1 cellular context compared by ENCODE assay signal in the genomic region with DNA sequence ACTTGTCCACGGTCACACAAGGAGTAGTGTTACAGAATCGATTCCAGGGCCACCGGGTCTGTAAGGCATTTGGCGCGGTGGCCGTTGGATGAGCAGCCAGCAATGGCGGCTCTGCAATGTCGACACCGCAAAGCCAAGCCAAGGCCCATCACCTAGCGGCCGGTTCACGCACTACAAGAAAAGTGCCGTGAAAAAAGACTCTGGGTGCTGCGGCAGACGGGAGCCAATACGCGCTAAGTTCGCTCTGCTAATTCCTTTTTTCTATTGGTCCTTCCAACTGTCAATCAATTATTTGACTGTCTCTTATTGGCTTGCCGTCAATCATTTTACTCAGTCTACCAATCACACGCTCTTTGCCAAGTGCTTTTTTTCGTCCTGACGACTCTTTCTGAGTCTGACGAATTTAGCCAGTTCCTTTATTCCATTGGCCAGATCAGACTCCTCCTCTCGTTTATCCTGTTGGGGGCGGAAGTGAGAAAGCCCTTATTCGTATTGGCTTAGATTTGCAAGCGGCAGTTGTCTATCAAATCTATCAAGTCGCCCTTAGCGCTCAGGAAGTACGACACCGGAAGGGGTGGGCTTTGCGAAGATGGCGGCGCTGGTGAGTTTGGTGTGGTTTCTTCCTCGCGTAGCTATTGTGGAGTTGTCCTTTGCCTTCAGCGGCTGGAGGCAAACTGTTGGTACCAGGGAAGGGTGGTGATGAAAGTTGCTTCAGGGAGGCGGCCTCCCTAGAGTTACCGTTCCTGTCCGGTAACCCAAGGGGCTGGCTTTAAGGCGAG.
TF ChIP-seq lines count a peak whose summit lies in the region.

A gene with protein sequence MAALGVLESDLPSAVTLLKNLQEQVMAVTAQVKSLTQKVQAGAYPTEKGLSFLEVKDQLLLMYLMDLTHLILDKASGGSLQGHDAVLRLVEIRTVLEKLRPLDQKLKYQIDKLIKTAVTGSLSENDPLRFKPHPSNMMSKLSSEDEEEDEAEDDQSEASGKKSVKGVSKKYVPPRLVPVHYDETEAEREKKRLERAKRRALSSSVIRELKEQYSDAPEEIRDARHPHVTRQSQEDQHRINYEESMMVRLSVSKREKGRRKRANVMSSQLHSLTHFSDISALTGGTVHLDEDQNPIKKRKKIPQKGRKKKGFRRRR (plus strand): TSS at position 577 of the 779 bp plus-strand sequence. CDS start 13 bp downstream, at position 590.

TF ChIP-seq in H1, 55 proteins besides CTCF, POLR2A, EP300 and RAD21 (continues in another document):
- TF ChIP-seq RFX5 (IDR thresholded peaks at IDR 0.05; ENCODE audit: borderline replicate concordance, low read depth, low read length) (peak; percentile 74; the same call in 1 of the 2 replicates), GABPA (IDR thresholded peaks at IDR 0.05; ENCODE audit: borderline replicate concordance, insufficient read depth, low read length) (peak; percentile 97), SRF (IDR thresholded peaks at IDR 0.05; ENCODE audit: low read depth, low read length) (peak; percentile 45; the same call in 1 of the 2 replicates), SP2 (IDR thresholded peaks at IDR 0.05; ENCODE audit: low read length) (peak; percentile 93), KDM4A (IDR thresholded peaks at IDR 0.05; ENCODE audit: low read depth, low read length, severe bottlenecking) (peak; percentile 83), SIN3A (conservative IDR thresholded peaks at IDR 0.05 in 1 of 2, IDR thresholded peaks at IDR 0.05 in 1 of 2; ENCODE audit: low read depth in 1 of 2, low read length in 2 of 2) (peak in 1 of 2 experiments; percentile 63; a peak in 2 of 4 replicates), EZH2 (IDR thresholded peaks at IDR 0.05; ENCODE audit: low read depth, low read length, severe bottlenecking) (no peak), RBBP5 (IDR thresholded peaks at IDR 0.05; ENCODE audit: borderline replicate concordance, low read depth, low read length) (no peak), KDM1A (IDR thresholded peaks at IDR 0.05; ENCODE audit: borderline replicate concordance, low read length) (no peak), HDAC6 (IDR thresholded peaks at IDR 0.05; ENCODE audit: low read depth, low read length) (no peak), FOSL1 (IDR thresholded peaks at IDR 0.05; ENCODE audit: insufficient read depth, low read depth, low read length) (no peak), TCF12 (IDR thresholded peaks at IDR 0.05; ENCODE audit: low read depth, low read length) (no peak), MAFK (IDR thresholded peaks at IDR 0.05; ENCODE audit: low read depth, low read length) (no peak), SP4 (IDR thresholded peaks at IDR 0.05; ENCODE audit: low read length) (peak; percentile 20; the same call in 1 of the 2 replicates), YY1 (IDR thresholded peaks at IDR 0.05; ENCODE audit: low read depth, low read length) (peak; percentile 98), BCL11A (IDR thresholded peaks at IDR 0.05; ENCODE audit: low read depth in 2 of 2, low read length in 2 of 2) (no peak), POLR2AphosphoS5 (IDR thresholded peaks at IDR 0.05; ENCODE audit: low read depth, low read length) (peak; percentile 94), TAF7 (optimal IDR thresholded peaks at IDR 0.05; ENCODE audit: borderline replicate concordance, low read depth, low read length) (peak; percentile 79), SAP30 (IDR thresholded peaks at IDR 0.05; ENCODE audit: insufficient read depth, insufficient replicate concordance, low read length) (no peak), KDM5A (IDR thresholded peaks at IDR 0.05; ENCODE audit: low read length) (peak; percentile 100), CHD1 (IDR thresholded peaks at IDR 0.05; ENCODE audit: low read depth, low read length) (no peak), HDAC2 (IDR thresholded peaks at IDR 0.05; ENCODE audit: borderline replicate concordance in 1 of 2, low read depth in 2 of 2, low read length in 2 of 2) (peak in 1 of 2 experiments; percentile 98; a peak in 2 of 4 replicates), CEBPB (IDR thresholded peaks at IDR 0.05; ENCODE audit: low read depth, low read length) (peak; percentile 70; the same call in 1 of the 2 replicates), JUN (IDR thresholded peaks at IDR 0.05; ENCODE audit: low read depth, low read length) (no peak), RXRA (IDR thresholded peaks at IDR 0.05; ENCODE audit: insufficient read depth, low read depth, low read length) (no peak), BACH1 (IDR thresholded peaks at IDR 0.05; ENCODE audit: low read length) (no peak), TAF1 (IDR thresholded peaks at IDR 0.05; ENCODE audit: low read depth, low read length) (peak; percentile 86), NRF1 (IDR thresholded peaks at IDR 0.05; ENCODE audit: low read depth, low read length) (no peak), CBX5 (IDR thresholded peaks at IDR 0.05; ENCODE audit: low read depth, low read length) (no peak), RNF2 (IDR thresholded peaks at IDR 0.05; ENCODE audit: borderline replicate concordance, low read depth, low read length, missing control alignments, poor library complexity, severe bottlenecking) (no peak), JUND (IDR thresholded peaks at IDR 0.05; ENCODE audit: low read length) (0 out of 2 replicates have a peak, but pooled peaks have one; percentile 47), PHF8 (conservative IDR thresholded peaks at IDR 0.05; ENCODE audit: low read depth, low read length) (peak; percentile 93), NANOG (IDR thresholded peaks at IDR 0.05; ENCODE audit: insufficient read depth, low read depth, low read length, poor library complexity, severe bottlenecking) (no peak), ASH2L (IDR thresholded peaks at IDR 0.05; ENCODE audit: low read length) (no peak), EGR1 (IDR thresholded peaks at IDR 0.05; ENCODE audit: borderline replicate concordance, low read depth, low read length) (no peak), POU5F1 (IDR thresholded peaks at IDR 0.05; ENCODE audit: low read depth, low read length) (no peak), SP1 (IDR thresholded peaks at IDR 0.05; ENCODE audit: low read depth, low read length) (peak; percentile 100), BRCA1 (IDR thresholded peaks at IDR 0.05; ENCODE audit: low read depth, low read length) (no peak), SIX5 (IDR thresholded peaks at IDR 0.05; ENCODE audit: low read depth, low read length) (no peak), CBX8 (IDR thresholded peaks at IDR 0.05; ENCODE audit: borderline replicate concordance, low read depth, low read length) (no peak), TEAD4 (IDR thresholded peaks at IDR 0.05; ENCODE audit: low read depth, low read length) (no peak), GTF2F1 (IDR thresholded peaks at IDR 0.05; ENCODE audit: borderline replicate concordance, low read depth, low read length) (no peak), ZNF274 (IDR thresholded peaks at IDR 0.05; ENCODE audit: borderline replicate concordance, extremely low read depth, low read length) (no peak), CREB1 (IDR thresholded peaks at IDR 0.05) (peak; percentile 93), CHD2 (IDR thresholded peaks at IDR 0.05; ENCODE audit: low read length) (peak; percentile 96)
- TF ChIP-seq, protein P1, sequence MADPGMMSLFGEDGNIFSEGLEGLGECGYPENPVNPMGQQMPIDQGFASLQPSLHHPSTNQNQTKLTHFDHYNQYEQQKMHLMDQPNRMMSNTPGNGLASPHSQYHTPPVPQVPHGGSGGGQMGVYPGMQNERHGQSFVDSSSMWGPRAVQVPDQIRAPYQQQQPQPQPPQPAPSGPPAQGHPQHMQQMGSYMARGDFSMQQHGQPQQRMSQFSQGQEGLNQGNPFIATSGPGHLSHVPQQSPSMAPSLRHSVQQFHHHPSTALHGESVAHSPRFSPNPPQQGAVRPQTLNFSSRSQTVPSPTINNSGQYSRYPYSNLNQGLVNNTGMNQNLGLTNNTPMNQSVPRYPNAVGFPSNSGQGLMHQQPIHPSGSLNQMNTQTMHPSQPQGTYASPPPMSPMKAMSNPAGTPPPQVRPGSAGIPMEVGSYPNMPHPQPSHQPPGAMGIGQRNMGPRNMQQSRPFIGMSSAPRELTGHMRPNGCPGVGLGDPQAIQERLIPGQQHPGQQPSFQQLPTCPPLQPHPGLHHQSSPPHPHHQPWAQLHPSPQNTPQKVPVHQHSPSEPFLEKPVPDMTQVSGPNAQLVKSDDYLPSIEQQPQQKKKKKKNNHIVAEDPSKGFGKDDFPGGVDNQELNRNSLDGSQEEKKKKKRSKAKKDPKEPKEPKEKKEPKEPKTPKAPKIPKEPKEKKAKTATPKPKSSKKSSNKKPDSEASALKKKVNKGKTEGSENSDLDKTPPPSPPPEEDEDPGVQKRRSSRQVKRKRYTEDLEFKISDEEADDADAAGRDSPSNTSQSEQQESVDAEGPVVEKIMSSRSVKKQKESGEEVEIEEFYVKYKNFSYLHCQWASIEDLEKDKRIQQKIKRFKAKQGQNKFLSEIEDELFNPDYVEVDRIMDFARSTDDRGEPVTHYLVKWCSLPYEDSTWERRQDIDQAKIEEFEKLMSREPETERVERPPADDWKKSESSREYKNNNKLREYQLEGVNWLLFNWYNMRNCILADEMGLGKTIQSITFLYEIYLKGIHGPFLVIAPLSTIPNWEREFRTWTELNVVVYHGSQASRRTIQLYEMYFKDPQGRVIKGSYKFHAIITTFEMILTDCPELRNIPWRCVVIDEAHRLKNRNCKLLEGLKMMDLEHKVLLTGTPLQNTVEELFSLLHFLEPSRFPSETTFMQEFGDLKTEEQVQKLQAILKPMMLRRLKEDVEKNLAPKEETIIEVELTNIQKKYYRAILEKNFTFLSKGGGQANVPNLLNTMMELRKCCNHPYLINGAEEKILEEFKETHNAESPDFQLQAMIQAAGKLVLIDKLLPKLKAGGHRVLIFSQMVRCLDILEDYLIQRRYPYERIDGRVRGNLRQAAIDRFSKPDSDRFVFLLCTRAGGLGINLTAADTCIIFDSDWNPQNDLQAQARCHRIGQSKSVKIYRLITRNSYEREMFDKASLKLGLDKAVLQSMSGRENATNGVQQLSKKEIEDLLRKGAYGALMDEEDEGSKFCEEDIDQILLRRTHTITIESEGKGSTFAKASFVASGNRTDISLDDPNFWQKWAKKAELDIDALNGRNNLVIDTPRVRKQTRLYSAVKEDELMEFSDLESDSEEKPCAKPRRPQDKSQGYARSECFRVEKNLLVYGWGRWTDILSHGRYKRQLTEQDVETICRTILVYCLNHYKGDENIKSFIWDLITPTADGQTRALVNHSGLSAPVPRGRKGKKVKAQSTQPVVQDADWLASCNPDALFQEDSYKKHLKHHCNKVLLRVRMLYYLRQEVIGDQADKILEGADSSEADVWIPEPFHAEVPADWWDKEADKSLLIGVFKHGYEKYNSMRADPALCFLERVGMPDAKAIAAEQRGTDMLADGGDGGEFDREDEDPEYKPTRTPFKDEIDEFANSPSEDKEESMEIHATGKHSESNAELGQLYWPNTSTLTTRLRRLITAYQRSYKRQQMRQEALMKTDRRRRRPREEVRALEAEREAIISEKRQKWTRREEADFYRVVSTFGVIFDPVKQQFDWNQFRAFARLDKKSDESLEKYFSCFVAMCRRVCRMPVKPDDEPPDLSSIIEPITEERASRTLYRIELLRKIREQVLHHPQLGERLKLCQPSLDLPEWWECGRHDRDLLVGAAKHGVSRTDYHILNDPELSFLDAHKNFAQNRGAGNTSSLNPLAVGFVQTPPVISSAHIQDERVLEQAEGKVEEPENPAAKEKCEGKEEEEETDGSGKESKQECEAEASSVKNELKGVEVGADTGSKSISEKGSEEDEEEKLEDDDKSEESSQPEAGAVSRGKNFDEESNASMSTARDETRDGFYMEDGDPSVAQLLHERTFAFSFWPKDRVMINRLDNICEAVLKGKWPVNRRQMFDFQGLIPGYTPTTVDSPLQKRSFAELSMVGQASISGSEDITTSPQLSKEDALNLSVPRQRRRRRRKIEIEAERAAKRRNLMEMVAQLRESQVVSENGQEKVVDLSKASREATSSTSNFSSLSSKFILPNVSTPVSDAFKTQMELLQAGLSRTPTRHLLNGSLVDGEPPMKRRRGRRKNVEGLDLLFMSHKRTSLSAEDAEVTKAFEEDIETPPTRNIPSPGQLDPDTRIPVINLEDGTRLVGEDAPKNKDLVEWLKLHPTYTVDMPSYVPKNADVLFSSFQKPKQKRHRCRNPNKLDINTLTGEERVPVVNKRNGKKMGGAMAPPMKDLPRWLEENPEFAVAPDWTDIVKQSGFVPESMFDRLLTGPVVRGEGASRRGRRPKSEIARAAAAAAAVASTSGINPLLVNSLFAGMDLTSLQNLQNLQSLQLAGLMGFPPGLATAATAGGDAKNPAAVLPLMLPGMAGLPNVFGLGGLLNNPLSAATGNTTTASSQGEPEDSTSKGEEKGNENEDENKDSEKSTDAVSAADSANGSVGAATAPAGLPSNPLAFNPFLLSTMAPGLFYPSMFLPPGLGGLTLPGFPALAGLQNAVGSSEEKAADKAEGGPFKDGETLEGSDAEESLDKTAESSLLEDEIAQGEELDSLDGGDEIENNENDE (IDR thresholded peaks at IDR 0.05; ENCODE audit: insufficient replicate concordance, low read length): no peak
- TF ChIP-seq, protein P2, sequence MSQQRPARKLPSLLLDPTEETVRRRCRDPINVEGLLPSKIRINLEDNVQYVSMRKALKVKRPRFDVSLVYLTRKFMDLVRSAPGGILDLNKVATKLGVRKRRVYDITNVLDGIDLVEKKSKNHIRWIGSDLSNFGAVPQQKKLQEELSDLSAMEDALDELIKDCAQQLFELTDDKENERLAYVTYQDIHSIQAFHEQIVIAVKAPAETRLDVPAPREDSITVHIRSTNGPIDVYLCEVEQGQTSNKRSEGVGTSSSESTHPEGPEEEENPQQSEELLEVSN (IDR thresholded peaks at IDR 0.05): peak; percentile 47; the same call in 1 of the 2 replicates
- TF ChIP-seq, protein P3, sequence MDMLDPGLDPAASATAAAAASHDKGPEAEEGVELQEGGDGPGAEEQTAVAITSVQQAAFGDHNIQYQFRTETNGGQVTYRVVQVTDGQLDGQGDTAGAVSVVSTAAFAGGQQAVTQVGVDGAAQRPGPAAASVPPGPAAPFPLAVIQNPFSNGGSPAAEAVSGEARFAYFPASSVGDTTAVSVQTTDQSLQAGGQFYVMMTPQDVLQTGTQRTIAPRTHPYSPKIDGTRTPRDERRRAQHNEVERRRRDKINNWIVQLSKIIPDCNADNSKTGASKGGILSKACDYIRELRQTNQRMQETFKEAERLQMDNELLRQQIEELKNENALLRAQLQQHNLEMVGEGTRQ (IDR thresholded peaks at IDR 0.05; ENCODE audit: low read length): no peak
- TF ChIP-seq, protein P4, sequence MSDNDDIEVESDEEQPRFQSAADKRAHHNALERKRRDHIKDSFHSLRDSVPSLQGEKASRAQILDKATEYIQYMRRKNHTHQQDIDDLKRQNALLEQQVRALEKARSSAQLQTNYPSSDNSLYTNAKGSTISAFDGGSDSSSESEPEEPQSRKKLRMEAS (IDR thresholded peaks at IDR 0.05): peak; percentile 41; the same call in 1 of the 2 replicates
- TF ChIP-seq, protein P5, sequence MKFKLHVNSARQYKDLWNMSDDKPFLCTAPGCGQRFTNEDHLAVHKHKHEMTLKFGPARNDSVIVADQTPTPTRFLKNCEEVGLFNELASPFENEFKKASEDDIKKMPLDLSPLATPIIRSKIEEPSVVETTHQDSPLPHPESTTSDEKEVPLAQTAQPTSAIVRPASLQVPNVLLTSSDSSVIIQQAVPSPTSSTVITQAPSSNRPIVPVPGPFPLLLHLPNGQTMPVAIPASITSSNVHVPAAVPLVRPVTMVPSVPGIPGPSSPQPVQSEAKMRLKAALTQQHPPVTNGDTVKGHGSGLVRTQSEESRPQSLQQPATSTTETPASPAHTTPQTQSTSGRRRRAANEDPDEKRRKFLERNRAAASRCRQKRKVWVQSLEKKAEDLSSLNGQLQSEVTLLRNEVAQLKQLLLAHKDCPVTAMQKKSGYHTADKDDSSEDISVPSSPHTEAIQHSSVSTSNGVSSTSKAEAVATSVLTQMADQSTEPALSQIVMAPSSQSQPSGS (IDR thresholded peaks at IDR 0.05; ENCODE audit: low read length): no peak
- TF ChIP-seq, protein P6, sequence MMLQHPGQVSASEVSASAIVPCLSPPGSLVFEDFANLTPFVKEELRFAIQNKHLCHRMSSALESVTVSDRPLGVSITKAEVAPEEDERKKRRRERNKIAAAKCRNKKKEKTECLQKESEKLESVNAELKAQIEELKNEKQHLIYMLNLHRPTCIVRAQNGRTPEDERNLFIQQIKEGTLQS (IDR thresholded peaks at IDR 0.05; ENCODE audit: insufficient read depth, low read depth, low read length): peak; percentile 67; the same call in 1 of the 2 replicates
